ENCODE assay signal across 8 cellular contexts in genomic region chr3:112390783-112391641, GRCh38. TPM values are rescaled to one million over a fixed set of nuclear protein-coding genes. Genes with fewer than 3 reads are reported as not detected.
DNase-seq lines count a peak whose midpoint lies in the region; ATAC-seq and TF ChIP-seq lines count a peak whose summit lies in the region.

No MANE protein-coding gene starts in this region.

- peak overlapping the region; percentile 3 to 44 (median 31) for H3K27ac Mint-ChIP-seq in CD4-positive, CD25-positive, alpha-beta regulatory T cell

- peaks cover 0 to 6% (median under 1%) of the 10 kb centered on the region in 4 donors for H3K4me1 Mint-ChIP-seq in CD4-positive, CD25-positive, alpha-beta regulatory T cell

- peak in 1 of 3 donors; percentile 16 for DNase-seq in CD4-positive, CD25-positive, alpha-beta regulatory T cell
- DNase-seq in ascending aorta (ENCODE audit: low spot score in 2 of 2) (peak in 1 of 2 donors; percentile 64), iPS DF 19.7 (ENCODE audit: low read depth, low spot score) (peak; percentile 83), smooth muscle cell of the brain vasculature (ENCODE audit: low read depth, low spot score) (peak; percentile 72)

- H3K36me3 ChIP-seq in CD4-positive, CD25-positive, alpha-beta regulatory T cell (ENCODE audit: control insufficient read depth, insufficient read depth, low read length) = no peaks in the 10 kb centered on the region
- no peaks in the 10 kb centered on the region for H3K36me3 ChIP-seq in ascending aorta

- no peak for TF ChIP-seq CTCF in ascending aorta (IDR thresholded peaks at IDR 0.05)

- intact Hi-C loops in ascending aorta (cut with DNase I) = no loop called here

- H3K27me3 ChIP-seq in CD4-positive, CD25-positive, alpha-beta regulatory T cell (ENCODE audit: control insufficient read depth, insufficient read depth, low read length) = peaks cover 3% of the 10 kb centered on the region
- H3K27me3 ChIP-seq in ascending aorta = no peaks in the 10 kb centered on the region

- ATAC-seq in CD4-positive, CD25-positive, alpha-beta regulatory T cell (ENCODE audit: low read depth in 2 of 2) = no peak
- ATAC-seq in HG03442 (IDR thresholded peaks at IDR 0.05; ENCODE audit: unreplicated experiment) = peak; percentile 55
- ATAC-seq in HG03045 (IDR thresholded peaks at IDR 0.05; ENCODE audit: unreplicated experiment) = no peak
- no peak for ATAC-seq in HG03039 (IDR thresholded peaks at IDR 0.05; ENCODE audit: unreplicated experiment)
- no peak for ATAC-seq in GM18909 (IDR thresholded peaks at IDR 0.05; ENCODE audit: poor library complexity, unreplicated experiment)

- H3K9me3 ChIP-seq in CD4-positive, CD25-positive, alpha-beta regulatory T cell (ENCODE audit: control insufficient read depth in 2 of 2, low read length in 2 of 2) = no peaks in the 10 kb centered on the region
- no peaks in the 10 kb centered on the region for H3K9me3 ChIP-seq in ascending aorta

- H3K36me3 Mint-ChIP-seq in CD4-positive, CD25-positive, alpha-beta regulatory T cell = no peaks in the 10 kb centered on the region

- H3K4me1 ChIP-seq in CD4-positive, CD25-positive, alpha-beta regulatory T cell (ENCODE audit: control insufficient read depth, insufficient read depth, low read length, poor library complexity, severe bottlenecking) = no peaks in the 10 kb centered on the region
- peaks cover 7 to 18% of the 10 kb centered on the region in 2 donors for H3K4me1 ChIP-seq in ascending aorta

- H3K4me3 Mint-ChIP-seq in CD4-positive, CD25-positive, alpha-beta regulatory T cell = no peak overlapping the region

- H3K4me3 ChIP-seq in CD4-positive, CD25-positive, alpha-beta regulatory T cell (ENCODE audit: low read depth, low read length) = no peak overlapping the region
- no peak overlapping the region for H3K4me3 ChIP-seq in ascending aorta

- H3K27ac ChIP-seq in CD4-positive, CD25-positive, alpha-beta regulatory T cell (ENCODE audit: insufficient read depth, low read length, poor library complexity, severe bottlenecking) = no peak overlapping the region
- peak overlapping the region; percentile 92 for H3K27ac ChIP-seq in ascending aorta

- peaks cover 0 to 11% (median 3%) of the 10 kb centered on the region in 7 donors for H3K9me3 Mint-ChIP-seq in CD4-positive, CD25-positive, alpha-beta regulatory T cell

- H3K27me3 Mint-ChIP-seq in CD4-positive, CD25-positive, alpha-beta regulatory T cell = no peaks in the 10 kb centered on the region

RNA-seq across cellular contexts. Expression of gene CD200, which starts 58.1 kb away (rescaled TPM):
- total RNA-seq in CD4-positive, CD25-positive, alpha-beta regulatory T cell = 2.8 TPM
- polyA plus RNA-seq in CD4-positive, CD25-positive, alpha-beta regulatory T cell = 1 to 10 TPM; 1.9 to 4.8 (median 3.4) TPM
- total RNA-seq in ascending aorta = 3.6 TPM
